Comparison of ENCODE assay signal across 9 cellular contexts in the genomic region with DNA sequence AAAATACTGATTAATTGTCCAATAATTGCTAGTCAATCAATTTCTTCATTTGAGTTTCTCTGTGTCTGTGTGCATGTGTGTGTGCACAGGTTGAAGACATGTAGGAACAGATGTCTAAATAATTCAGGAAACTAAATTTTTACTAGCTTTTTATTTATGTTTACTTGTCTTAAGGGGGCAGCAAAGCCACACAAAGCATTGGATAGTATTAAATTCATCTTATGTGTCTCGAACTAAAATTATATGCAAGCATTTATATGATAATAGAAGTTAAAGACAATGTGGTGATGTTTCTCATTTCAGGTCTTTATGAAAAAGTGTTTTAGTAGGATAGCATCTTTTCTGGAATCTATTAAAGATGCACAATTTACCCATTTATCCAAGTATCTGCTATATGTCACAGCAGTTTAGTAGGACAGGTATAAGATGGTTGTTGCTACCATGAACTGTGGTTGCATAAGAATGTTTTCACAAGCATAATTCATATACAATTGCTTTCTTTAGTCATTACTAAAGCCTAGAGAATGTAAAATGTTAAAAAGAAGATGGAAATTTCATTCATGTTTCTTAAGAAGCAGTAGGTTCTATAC.
DNase-seq lines count a peak whose midpoint lies in the region; ATAC-seq and TF ChIP-seq lines count a peak whose summit lies in the region.
"Had no signal": no experiment of that assay in that cellular context is flagged by ENCODE, and none has a peak within 500 bp of the region (broad histone marks: within the 10 kb centered on the region; RNA-seq: fewer than 3 reads in every experiment).

No MANE protein-coding gene starts in this region.

- no peak for TF ChIP-seq EP300 in neural cell (conservative IDR thresholded peaks at IDR 0.05; ENCODE audit: poor library complexity, severe bottlenecking)

- intact Hi-C loops in sciatic nerve (cut with DNase I): no loop called here

- no peak overlapping the region for H2AFZ ChIP-seq in neural cell (ENCODE audit: low read depth, low read length)

- H3K9me2 ChIP-seq in neural cell (ENCODE audit: insufficient read depth, low read length): no peaks in the 10 kb centered on the region

- no peak overlapping the region for H3K9ac ChIP-seq in neural cell (ENCODE audit: low read length)

- H3F3A ChIP-seq in neural cell (ENCODE audit: insufficient read depth, low read length, poor library complexity, severe bottlenecking): no peaks in the 10 kb centered on the region

- H3K27me3 ChIP-seq in neural cell (ENCODE audit: insufficient read depth, low read depth, low read length): no peaks in the 10 kb centered on the region
- H3K27me3 ChIP-seq: esophagus squamous epithelium had no signal

- TF ChIP-seq RAD21 in neural cell (conservative IDR thresholded peaks at IDR 0.05): peak; percentile 83

- H3K27ac ChIP-seq in neural cell (ENCODE audit: low read length): no peak overlapping the region
- H3K27ac ChIP-seq: esophagus squamous epithelium, prostate gland had no signal

- no peak for ATAC-seq in GM21723 (IDR thresholded peaks at IDR 0.05; ENCODE audit: unreplicated experiment)
- no peak for ATAC-seq in sciatic nerve

- no peaks in the 10 kb centered on the region for H4K20me1 ChIP-seq in neural cell (ENCODE audit: insufficient read depth)

- no peaks in the 10 kb centered on the region for H3K79me2 ChIP-seq in neural cell (replicated peaks; ENCODE audit: insufficient read depth, low read length)

- H3K4me2 ChIP-seq in neural cell (ENCODE audit: low read length): no peak overlapping the region

- H3K9me3 ChIP-seq in neural cell (ENCODE audit: low read length): no peaks in the 10 kb centered on the region
- H3K9me3 ChIP-seq: esophagus squamous epithelium, prostate gland had no signal

- TF ChIP-seq CTCF in GM12873 (IDR thresholded peaks at IDR 0.05; ENCODE audit: insufficient read depth, low read depth, low read length, missing control alignments) (peak; percentile 23), neural cell (IDR thresholded peaks at IDR 0.05; ENCODE audit: poor library complexity, severe bottlenecking) (peak; percentile 72)

- H3K4me3 ChIP-seq in neural cell (ENCODE audit: low read length): no peak overlapping the region
- H3K4me3 ChIP-seq: esophagus squamous epithelium, prostate gland had no signal

- DNase-seq in NCI-H446 (lab: John Stamatoyannopoulos, UW) (peak; percentile 25 to 65), cerebellar cortex (ENCODE audit: low spot score) (peak; percentile 14), NCI-H2029 treated with DMSO at 0.1 percent for 48 hours (lab: John Stamatoyannopoulos, UW) (no peak), sciatic nerve (ENCODE audit: low spot score) (no peak)
- DNase-seq: esophagus squamous epithelium had no signal

- H3K36me3 ChIP-seq in neural cell (ENCODE audit: insufficient read depth, low read length): no peaks in the 10 kb centered on the region
- H3K36me3 ChIP-seq: esophagus squamous epithelium, prostate gland had no signal

TF ChIP-seq in neural cell, 6 proteins besides CTCF, POLR2A, EP300 and RAD21:
- TF ChIP-seq EZH2 (IDR thresholded peaks at IDR 0.05; ENCODE audit: borderline replicate concordance, insufficient read depth, low read length, poor library complexity, severe bottlenecking) (no peak), SMC3 (conservative IDR thresholded peaks at IDR 0.05; ENCODE audit: poor library complexity) (peak; percentile 67)
- TF ChIP-seq, protein P1, sequence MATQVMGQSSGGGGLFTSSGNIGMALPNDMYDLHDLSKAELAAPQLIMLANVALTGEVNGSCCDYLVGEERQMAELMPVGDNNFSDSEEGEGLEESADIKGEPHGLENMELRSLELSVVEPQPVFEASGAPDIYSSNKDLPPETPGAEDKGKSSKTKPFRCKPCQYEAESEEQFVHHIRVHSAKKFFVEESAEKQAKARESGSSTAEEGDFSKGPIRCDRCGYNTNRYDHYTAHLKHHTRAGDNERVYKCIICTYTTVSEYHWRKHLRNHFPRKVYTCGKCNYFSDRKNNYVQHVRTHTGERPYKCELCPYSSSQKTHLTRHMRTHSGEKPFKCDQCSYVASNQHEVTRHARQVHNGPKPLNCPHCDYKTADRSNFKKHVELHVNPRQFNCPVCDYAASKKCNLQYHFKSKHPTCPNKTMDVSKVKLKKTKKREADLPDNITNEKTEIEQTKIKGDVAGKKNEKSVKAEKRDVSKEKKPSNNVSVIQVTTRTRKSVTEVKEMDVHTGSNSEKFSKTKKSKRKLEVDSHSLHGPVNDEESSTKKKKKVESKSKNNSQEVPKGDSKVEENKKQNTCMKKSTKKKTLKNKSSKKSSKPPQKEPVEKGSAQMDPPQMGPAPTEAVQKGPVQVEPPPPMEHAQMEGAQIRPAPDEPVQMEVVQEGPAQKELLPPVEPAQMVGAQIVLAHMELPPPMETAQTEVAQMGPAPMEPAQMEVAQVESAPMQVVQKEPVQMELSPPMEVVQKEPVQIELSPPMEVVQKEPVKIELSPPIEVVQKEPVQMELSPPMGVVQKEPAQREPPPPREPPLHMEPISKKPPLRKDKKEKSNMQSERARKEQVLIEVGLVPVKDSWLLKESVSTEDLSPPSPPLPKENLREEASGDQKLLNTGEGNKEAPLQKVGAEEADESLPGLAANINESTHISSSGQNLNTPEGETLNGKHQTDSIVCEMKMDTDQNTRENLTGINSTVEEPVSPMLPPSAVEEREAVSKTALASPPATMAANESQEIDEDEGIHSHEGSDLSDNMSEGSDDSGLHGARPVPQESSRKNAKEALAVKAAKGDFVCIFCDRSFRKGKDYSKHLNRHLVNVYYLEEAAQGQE (IDR thresholded peaks at IDR 0.05; ENCODE audit: borderline replicate concordance): no peak
TF ChIP-seq in neural cell: peak in this region for 1.

Comparison
In these comparisons a context has a peak if more than half of its experiments do, and no peak if none do; other contexts are left out.
1. DNase-seq: peak in NCI-H446 (2 of 2) and cerebellar cortex (single experiment); none in NCI-H2029 treated with DMSO at 0.1 percent for 48 hours (single experiment) and sciatic nerve (single experiment).